Comparison of ENCODE assay signal across 31 cellular contexts in genomic region chr1:2506901-2507565, GRCh38. TPM values are rescaled to one million over a fixed set of nuclear protein-coding genes. Genes with fewer than 3 reads are reported as not detected.
DNase-seq lines count a peak whose midpoint lies in the region; ATAC-seq, FAIRE-seq and TF ChIP-seq lines count a peak whose summit lies in the region.
"Had no signal": no experiment of that assay in that cellular context is flagged by ENCODE, and none has a peak within 500 bp of the region (broad histone marks: within the 10 kb centered on the region; RNA-seq: fewer than 3 reads in every experiment).

No MANE protein-coding gene starts in this region.

- peaks cover 2% of the 10 kb centered on the region for H3K9me1 ChIP-seq in K562 (ENCODE audit: control insufficient read depth, insufficient read depth, low read length)

- CTCF ChIA-PET in HEK293 (lab: Yijun Ruan, JAX) (no interaction called here), K562 (lab: Yijun Ruan, JAX; ENCODE audit: low intra/inter-chr PET ratio) (no interaction called here), GM10248 (lab: Yijun Ruan, JAX) (interaction anchor here (0.8 to 1.6 kb wide), 3 partner anchors 13 to 19 kb away, joined by 3 read pairs; partner anchors contain the start of gene PANK4)

- H3K27ac ChIP-seq in HEK293 (ENCODE audit: extremely low read depth, low read depth, low read length) (no peak overlapping the region), K562 (ENCODE audit: extremely low read depth, low read depth, low read length) (no peak overlapping the region), left lung (no peak overlapping the region)
- H3K27ac ChIP-seq: adrenal gland, body of pancreas, PC-9, SJCRH30, spleen, upper lobe of right lung had no signal

- H2AFZ ChIP-seq in K562 (ENCODE audit: low read depth, low read length): no peak overlapping the region
- H2AFZ ChIP-seq: PC-9 had no signal

- TF ChIP-seq POLR2A in K562 (conservative IDR thresholded peaks at IDR 0.05): peak; percentile 69

- no peaks in the 10 kb centered on the region for H3K79me2 ChIP-seq in K562 (ENCODE audit: control insufficient read depth, insufficient read depth, low read length)

- no peaks in the 10 kb centered on the region for H3K4me1 ChIP-seq in HEK293 (ENCODE audit: control insufficient read depth, insufficient read depth, low read length)
- peaks cover 0 to 79% of the 10 kb centered on the region in 2 experiments; a peak in 2 of 5 replicates for H3K4me1 ChIP-seq in K562 (replicated peaks in 1 of 2; ENCODE audit: control insufficient read depth in 2 of 2, insufficient read depth in 2 of 2, low read length in 2 of 2)
- H3K4me1 ChIP-seq in left lung: no peaks in the 10 kb centered on the region
- H3K4me1 ChIP-seq: adrenal gland, body of pancreas, upper lobe of right lung had no signal

- peak; percentile 39 for ATAC-seq in K562
- peak; percentile 15 for ATAC-seq in left lung
- peak; percentile 20 for ATAC-seq in sciatic nerve
- ATAC-seq: activated CD4-positive, CD25-positive, alpha-beta regulatory T cell treated with anti-CD3 and anti-CD28 coated beads, Interleukin-2, amount 50 U/mL, for 24 hours; body of pancreas; upper lobe of right lung had no signal

- peaks cover 22 to 32% of the 10 kb centered on the region in 2 experiments; a peak in 4 of 5 replicates for H3K27me3 ChIP-seq in K562 (ENCODE audit: control insufficient read depth in 2 of 2, insufficient read depth in 2 of 2, low read length in 2 of 2)
- peaks cover 8 to 45% of the 10 kb centered on the region in 2 donors for H3K27me3 ChIP-seq in left lung

- in situ Hi-C loops in K562 (cut with MboI): no loop called here

- TF ChIP-seq EP300 in K562 (IDR thresholded peaks at IDR 0.05; ENCODE audit: low read length): no peak

- no peak overlapping the region for H3K4me2 ChIP-seq in K562 (ENCODE audit: insufficient read depth, low read length)
- H3K4me2 ChIP-seq: PC-9 had no signal

- TF ChIP-seq RAD21 in K562 (CRISPR knock-in tag; conservative IDR thresholded peaks at IDR 0.05 in 1 of 2, IDR thresholded peaks at IDR 0.05 in 1 of 2): no peak

- H3K9me3 ChIP-seq in HEK293 (ENCODE audit: control insufficient read depth, insufficient read depth, low read depth, low read length) (no peaks in the 10 kb centered on the region), K562 (replicated peaks; ENCODE audit: control insufficient read depth, insufficient read depth, low read depth, low read length) (no peaks in the 10 kb centered on the region), left lung (no peaks in the 10 kb centered on the region)
- H3K9me3 ChIP-seq: adrenal gland, body of pancreas, SJCRH30, spleen, upper lobe of right lung had no signal

- no TSS peak for BruUV-seq in K562 (replicated peaks; lab: Mats Ljungman, UMichigan)

- peak overlapping the region in 1 of 2 experiments; percentile 68; a peak in 1 of 4 replicates for H3K9ac ChIP-seq in K562 (ENCODE audit: insufficient read depth in 1 of 2, low read depth in 2 of 2, low read length in 2 of 2)

- POLR2A ChIA-PET in HEK293 (lab: Yijun Ruan, JAX): interaction anchor here (1.2 to 1.5 kb wide), 3 partner anchors 20 to 39 kb away, joined by 4 to 7 read pairs (median 4); partner anchors contain the start of gene PANK4
- POLR2A ChIA-PET in K562 (lab: Yijun Ruan, JAX): interaction anchor here (0.6 to 2.1 kb wide), 10 partner anchors 8 to 1417 kb away, joined by 3 to 7 read pairs (median 4); partner anchors contain the start of gene PANK4
- POLR2A ChIA-PET in GM10248 (lab: Yijun Ruan, JAX): interaction anchor here (0.6 kb wide), 1 partner anchor 40 kb away, joined by 3 read pairs; no protein-coding TSS in a partner anchor

- peaks cover 10% of the 10 kb centered on the region; the same call in 1 of the 2 replicates for H4K20me1 ChIP-seq in K562 (replicated peaks; ENCODE audit: control insufficient read depth, insufficient read depth, low read length)

- H3K36me3 ChIP-seq in HEK293 (ENCODE audit: control insufficient read depth in 2 of 2, insufficient read depth in 1 of 2, low read length in 2 of 2) (peaks cover 0 to 51% of the 10 kb centered on the region in 2 experiments; a peak in 1 of 3 replicates), K562 (ENCODE audit: control insufficient read depth, insufficient read depth, low read length) (peaks cover 46% of the 10 kb centered on the region; the same call in 2 of the 3 replicates), left lung (peaks cover 4 to 49% of the 10 kb centered on the region in 2 donors)

- TF ChIP-seq CTCF in HEK293 (tag by site-specific recombination; IDR thresholded peaks at IDR 0.05) (no peak), K562 (IDR thresholded peaks at IDR 0.05 in 2 of 3, conservative IDR thresholded peaks at IDR 0.05 in 1 of 3; ENCODE audit: insufficient read depth in 2 of 3, low read depth in 1 of 3, low read length in 3 of 3) (no peak), left lung (IDR thresholded peaks at IDR 0.05) (no peak), GM10248 (IDR thresholded peaks at IDR 0.05; ENCODE audit: control extremely low read depth, extremely low read depth, low read depth, missing control alignments) (no peak)

- no peak for FAIRE-seq in K562 (lab: Jason Lieb, UNC)
- FAIRE-seq: GM12891 had no signal

- DNase-seq in K562 (ENCODE audit: extremely low read depth in 1 of 4, low spot score in 3 of 4) (no peak), left lung (no peak), sciatic nerve (ENCODE audit: low spot score) (no peak), NCI-H526 (lab: John Stamatoyannopoulos, UW) (no peak), GM10248 (ENCODE audit: extremely low spot score) (no peak)
- no peak for DNase-seq in stimulated activated CD4-positive, alpha-beta T cell treated with anti-CD3 and anti-CD28 coated beads, Interleukin-1b, Interleukin-23, amount 100 ng/mL, for 48 hours
- DNase-seq: activated CD4-positive, alpha-beta T cell treated with anti-CD3 and anti-CD28 coated beads, Interleukin-2, amount 50 U/mL, for 48 hours; activated naive CD4-positive, alpha-beta T cell treated with Interleukin-2 at 50 U/mL for 16 hours; adrenal gland; body of pancreas; DND-41; erythroblast; GOT3; kidney glomerular epithelial cell; mesendoderm; NCI-H1048; NCI-H1694; NCI-H2171; NCI-H524; NK-92 treated with Interleukin-12 subunit alpha and Interleukin-12 subunit beta, amount 100 ng/mL, for 24 hours; PC-9; SJCRH30; spleen; stimulated activated CD4-positive, alpha-beta T cell treated with anti-CD3 and anti-CD28 coated beads, Interleukin-2, amount 100 ng/mL, for 48 hours; T-helper 1 cell; upper lobe of right lung had no signal

- 72% methylated on average over 13 of the region's 15 CpGs for WGBS in K562 (ENCODE audit: insufficient coverage, low coverage, missing lambda C conversion rate)

- intact Hi-C loops in K562 (cut with micrococcal nuclease) (no loop called here), left lung (cut with DNase I) (no loop called here), sciatic nerve (cut with DNase I) (loop anchor here (5.0 kb wide), 1 partner anchor 85 kb away; no protein-coding TSS in a partner anchor)

- H3K4me3 ChIP-seq in HEK293 (ENCODE audit: low read depth, low read length) (no peak overlapping the region), K562 (no peak overlapping the region), left lung (no peak overlapping the region)
- H3K4me3 ChIP-seq: adrenal gland, body of pancreas, PC-9, SJCRH30, spleen, upper lobe of right lung had no signal

RNA-seq across cellular contexts. Expression of gene PANK4, which starts 19.4 kb away (rescaled TPM):
- total RNA-seq in K562 (2011; cell fraction: chromatin; rRNA removed; ENCODE audit: low replicate concordance): 114 and 307 TPM in 2 replicates
- total RNA-seq in K562 (2011; cell fraction: nucleolus; rRNA removed): 194 and 202 TPM in 2 replicates
- total RNA-seq in K562 (2011; cell fraction: nucleoplasm; rRNA removed): 119 and 146 TPM in 2 replicates
- total RNA-seq in K562 (2014; rRNA removed) (39.6 and 50.7 TPM in 2 replicates), K562 (2014; rRNA removed; fragmentation: Illumina TruSeq; extraction: Trizol) (15.3 and 19.2 TPM in 2 replicates), K562 (2015; rRNA removed; fragmentation: Illumina TruSeq; extraction: Trizol) (29.7 and 32.0 TPM in 2 replicates), K562 (2021) (55.6 and 61.3 TPM in 2 replicates), left lung (10 to 100 TPM; 29.2 to 29.9 TPM), sciatic nerve (32.3 TPM)
- polyA plus RNA-seq in K562 (2011; rRNA removed) (23.3 and 39.3 TPM in 2 replicates), K562 (2014; fragmentation: Illumina TruSeq; extraction: Trizol) (31.5 and 31.8 TPM in 2 replicates), K562 (2014; fragmentation: Nextera tagmentation; extraction: Ambion mirVana) (1 to 10 TPM in 1 of 2 experiments, under 1 TPM in 1; 0.93 to 1.4 TPM), K562 (2014; rRNA removed) (41.3 and 42.3 TPM in 2 replicates)
- 21.3 and 25.3 TPM in 2 replicates for polyA plus RNA-seq in K562 (2011; cell fraction: cytosol; rRNA removed)
- polyA plus RNA-seq in K562 (2011; cell fraction: nucleus; rRNA removed): 181 and 249 TPM in 2 replicates
- 28.4 and 32.3 TPM in 2 replicates for polyA plus RNA-seq in K562 (2012)
- 22.3 and 22.4 TPM in 2 replicates for polyA minus RNA-seq in K562 (2011; rRNA and poly(A)+ RNA removed)
- polyA minus RNA-seq in K562 (2011; cell fraction: cytosol; rRNA and poly(A)+ RNA removed): 35.2 and 42.6 TPM in 2 replicates
- 116 and 142 TPM in 2 replicates for polyA minus RNA-seq in K562 (2011; cell fraction: nucleus; rRNA and poly(A)+ RNA removed)

RNA-seq across cellular contexts. Expression of gene HES5, which starts 23.0 kb away (rescaled TPM):
- not detected in 2 replicates for total RNA-seq in K562 (2011; cell fraction: chromatin; rRNA removed; ENCODE audit: low replicate concordance)
- total RNA-seq in K562 (2011; cell fraction: nucleolus; rRNA removed): not detected in 2 replicates
- total RNA-seq in K562 (2011; cell fraction: nucleoplasm; rRNA removed): not detected in 2 replicates
- total RNA-seq in K562 (2014; rRNA removed) (not detected in 2 replicates), K562 (2014; rRNA removed; fragmentation: Illumina TruSeq; extraction: Trizol) (not detected in 2 replicates), K562 (2015; rRNA removed; fragmentation: Illumina TruSeq; extraction: Trizol) (not detected in 2 replicates), K562 (2021) (not detected in 2 replicates), left lung (1 to 10 TPM in 1 of 2 donors, under 1 TPM in 1; 0.89 to 1.2 TPM), sciatic nerve (2.1 TPM)
- polyA plus RNA-seq in K562 (2011; rRNA removed) (not detected in 2 replicates), K562 (2014; fragmentation: Illumina TruSeq; extraction: Trizol) (not detected in 2 replicates), K562 (2014; fragmentation: Nextera tagmentation; extraction: Ambion mirVana) (not detected), K562 (2014; rRNA removed) (not detected in 2 replicates)
- polyA plus RNA-seq in K562 (2011; cell fraction: cytosol; rRNA removed): 0.04 TPM in 1 of 2 replicates, not detected in the other
- polyA plus RNA-seq in K562 (2011; cell fraction: nucleus; rRNA removed): not detected in 2 replicates
- not detected in 2 replicates for polyA plus RNA-seq in K562 (2012)
- not detected in 2 replicates for polyA minus RNA-seq in K562 (2011; rRNA and poly(A)+ RNA removed)
- polyA minus RNA-seq in K562 (2011; cell fraction: cytosol; rRNA and poly(A)+ RNA removed): not detected in 2 replicates
- polyA minus RNA-seq in K562 (2011; cell fraction: nucleus; rRNA and poly(A)+ RNA removed): not detected in 2 replicates
- total RNA-seq: adrenal gland, body of pancreas, myocyte, PC-9, SJCRH30 had no signal
- polyA plus RNA-seq: adrenal gland, CD14-positive monocyte had no signal

RNA-seq across cellular contexts. Expression of gene PLCH2, which starts 30.9 kb away (rescaled TPM):
- total RNA-seq in K562 (2011; cell fraction: chromatin; rRNA removed; ENCODE audit: low replicate concordance): 0.07 TPM in 1 of 2 replicates, not detected in the other
- not detected in 2 replicates for total RNA-seq in K562 (2011; cell fraction: nucleolus; rRNA removed)
- total RNA-seq in K562 (2011; cell fraction: nucleoplasm; rRNA removed): not detected in 2 replicates
- total RNA-seq in K562 (2014; rRNA removed) (not detected in 2 replicates), K562 (2014; rRNA removed; fragmentation: Illumina TruSeq; extraction: Trizol) (not detected in 2 replicates), K562 (2015; rRNA removed; fragmentation: Illumina TruSeq; extraction: Trizol) (not detected in 2 replicates), K562 (2021) (0.04 and 0.16 TPM in 2 replicates), left lung (1 to 10 TPM in 1 of 2 donors, under 1 TPM in 1; 0.67 to 1.3 TPM), sciatic nerve (1.1 TPM)
- polyA plus RNA-seq in K562 (2011; rRNA removed) (not detected in 2 replicates), K562 (2014; fragmentation: Illumina TruSeq; extraction: Trizol) (not detected in 2 replicates), K562 (2014; fragmentation: Nextera tagmentation; extraction: Ambion mirVana) (not detected), K562 (2014; rRNA removed) (not detected in 2 replicates)
- polyA plus RNA-seq in K562 (2011; cell fraction: cytosol; rRNA removed): not detected in 2 replicates
- 0.01 and 0.04 TPM in 2 replicates for polyA plus RNA-seq in K562 (2011; cell fraction: nucleus; rRNA removed)
- not detected in 2 replicates for polyA plus RNA-seq in K562 (2012)
- polyA minus RNA-seq in K562 (2011; rRNA and poly(A)+ RNA removed): not detected in 2 replicates
- not detected in 2 replicates for polyA minus RNA-seq in K562 (2011; cell fraction: cytosol; rRNA and poly(A)+ RNA removed)
- not detected in 2 replicates for polyA minus RNA-seq in K562 (2011; cell fraction: nucleus; rRNA and poly(A)+ RNA removed)
- polyA plus RNA-seq: CD14-positive monocyte had no signal

RNA-seq across cellular contexts. Expression of gene TNFRSF14, which starts 49.1 kb away (rescaled TPM):
- 2.5 and 7.5 TPM in 2 replicates for total RNA-seq in K562 (2011; cell fraction: chromatin; rRNA removed; ENCODE audit: low replicate concordance)
- total RNA-seq in K562 (2011; cell fraction: nucleolus; rRNA removed): 4.8 and 5.5 TPM in 2 replicates
- total RNA-seq in K562 (2011; cell fraction: nucleoplasm; rRNA removed): 3.3 and 3.4 TPM in 2 replicates
- 0.68 and 0.73 TPM in 2 replicates for total RNA-seq in K562 (2014; rRNA removed)
- total RNA-seq in K562 (2014; rRNA removed; fragmentation: Illumina TruSeq; extraction: Trizol): 0.11 and 0.16 TPM in 2 replicates
- total RNA-seq in K562 (2015; rRNA removed; fragmentation: Illumina TruSeq; extraction: Trizol): 1.1 and 1.3 TPM in 2 replicates
- 1.8 and 2.1 TPM in 2 replicates for total RNA-seq in K562 (2021)
- 0.68 and 1.3 TPM in 2 replicates for polyA plus RNA-seq in K562 (2011; rRNA removed)
- 0.97 and 1.0 TPM in 2 replicates for polyA plus RNA-seq in K562 (2011; cell fraction: cytosol; rRNA removed)
- 11.2 and 14.0 TPM in 2 replicates for polyA plus RNA-seq in K562 (2011; cell fraction: nucleus; rRNA removed)
- polyA plus RNA-seq in K562 (2012): 3.3 and 11.5 TPM in 2 replicates
- 0.58 and 0.89 TPM in 2 replicates for polyA plus RNA-seq in K562 (2014; fragmentation: Illumina TruSeq; extraction: Trizol)
- not detected for polyA plus RNA-seq in K562 (2014; fragmentation: Nextera tagmentation; extraction: Ambion mirVana)
- polyA plus RNA-seq in K562 (2014; rRNA removed): 1.6 and 2.3 TPM in 2 replicates
- polyA minus RNA-seq in K562 (2011; rRNA and poly(A)+ RNA removed): 0.15 and 0.18 TPM in 2 replicates
- polyA minus RNA-seq in K562 (2011; cell fraction: cytosol; rRNA and poly(A)+ RNA removed): not detected in 2 replicates
- polyA minus RNA-seq in K562 (2011; cell fraction: nucleus; rRNA and poly(A)+ RNA removed): 1.6 and 2.0 TPM in 2 replicates
- 100 to 1,000 TPM in 1 of 2 donors, 10 to 100 TPM in 1; 90.8 to 109 TPM for total RNA-seq in left lung
- 73.3 TPM for total RNA-seq in sciatic nerve
- total RNA-seq: SJCRH30 had no signal

Comparison
In these comparisons a context has a peak if more than half of its experiments do, and no peak if none do; other contexts are left out.
1. Of the 44 proteins assayed by ChIP-seq in both K562 and HEK293: peak only in K562: none; only in HEK293: PATZ1 and ZBTB8A; in both: none; in neither: 41; mixed calls (peak in some experiments, not most) for 1.